ENCODE assay signal across 8 cellular contexts in genomic region chrX:151860827-151861226, GRCh38. TPM values are rescaled to one million over a fixed set of nuclear protein-coding genes. Genes with fewer than 3 reads are reported as not detected.
"Had no signal": no experiment of that assay in that cellular context is flagged by ENCODE, and none has a peak within 500 bp of the region (broad histone marks: within the 10 kb centered on the region; RNA-seq: fewer than 3 reads in every experiment).

No MANE protein-coding gene starts in this region.

- H3K4me3 ChIP-seq: GM23338 had no signal

- H3K4me1 Mint-ChIP-seq: GM23338, H9 had no signal

- FAIRE-seq: H1, H54, HTR-8/SVneo had no signal

- H3K4me2 ChIP-seq: GM23338 had no signal

- H2AFZ ChIP-seq: GM23338 had no signal

- H3K9me3 Mint-ChIP-seq: GM23338 had no signal

- H3K4me3 Mint-ChIP-seq: GM23338, H9 had no signal

- ATAC-seq: GM23338 had no signal

- H3K27ac Mint-ChIP-seq: GM23338, H9 had no signal

- DNase-seq: H9, HCEC 1CT, IMR-90 had no signal

RNA-seq across cellular contexts. Expression of gene MAGEA4, which starts 51.9 kb away (rescaled TPM):
- total RNA-seq: HT-29, IMR-90 had no signal
- polyA plus RNA-seq: IMR-90 had no signal
